8 cellular contexts compared by ENCODE assay signal in the genomic region with DNA sequence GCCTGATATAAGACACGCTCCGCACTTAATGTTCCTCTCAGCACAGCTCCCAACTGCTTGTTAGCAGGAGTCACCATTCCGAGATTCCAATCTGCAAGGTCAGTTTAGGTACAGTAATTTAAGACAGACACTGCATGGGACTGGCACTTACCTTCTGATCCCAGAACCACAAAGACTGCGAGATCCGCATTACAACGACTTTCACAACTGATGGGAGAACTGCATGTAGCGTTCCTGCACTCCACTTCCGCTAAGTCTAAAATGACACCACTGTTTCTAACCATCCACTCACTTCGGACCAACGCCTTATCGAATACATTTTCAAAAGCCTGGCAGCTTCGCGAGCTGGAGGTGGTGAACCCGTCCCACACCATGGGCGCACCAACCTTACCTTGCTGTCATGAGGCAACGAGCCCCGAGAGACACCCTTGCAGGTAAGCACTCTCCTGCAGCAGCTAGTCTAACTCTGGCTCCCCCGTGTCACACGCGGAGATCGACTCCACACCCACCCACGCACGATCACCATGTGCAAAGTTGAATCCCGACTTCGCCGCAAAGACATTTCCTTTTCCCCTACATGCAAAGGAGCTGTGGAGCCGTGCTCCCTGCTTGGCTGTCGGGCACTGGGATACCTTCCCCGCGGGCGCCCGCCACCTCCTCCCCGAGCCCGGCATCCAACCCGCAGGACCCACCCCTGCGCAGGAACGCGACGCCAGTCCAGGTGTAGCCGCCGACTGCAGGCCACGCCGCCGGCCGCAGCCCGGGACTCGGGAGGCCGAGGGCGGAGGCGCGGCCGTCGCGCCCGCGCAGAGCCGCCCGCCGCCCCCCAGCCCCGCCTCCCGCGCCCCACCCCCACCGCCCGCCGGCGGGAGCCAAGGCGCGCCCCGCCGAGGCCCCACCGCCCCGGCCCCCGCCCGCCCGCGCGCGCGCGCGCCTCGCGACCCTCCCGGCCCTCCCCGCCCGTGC. TPM values are rescaled to one million over a fixed set of nuclear protein-coding genes. Genes with fewer than 3 reads are reported as not detected.
DNase-seq lines count a peak whose midpoint lies in the region; ATAC-seq and TF ChIP-seq lines count a peak whose summit lies in the region.

No MANE protein-coding gene starts in this region.

- peaks cover 58% of the 10 kb centered on the region for H3K4me1 Mint-ChIP-seq in activated B cell treated with CpG ODN at 0.5 μM for 24 hours
- H3K4me1 Mint-ChIP-seq in central memory CD8-positive, alpha-beta T cell: peaks cover 55% of the 10 kb centered on the region

- peak overlapping the region; percentile 79 for H3K27ac Mint-ChIP-seq in activated B cell treated with CpG ODN at 0.5 μM for 24 hours
- H3K27ac Mint-ChIP-seq in central memory CD8-positive, alpha-beta T cell (ENCODE audit: low read depth): peak overlapping the region; percentile 84

- TF ChIP-seq CTCF in activated B cell treated with CpG ODN at 0.5 μM for 24 hours (IDR thresholded peaks at IDR 0.05): no peak

- POLR2A ChIA-PET in activated B cell treated with CpG ODN at 0.5 μM for 24 hours (lab: Charles Lee): interaction anchor here (0.5 to 4.5 kb wide), 4 partner anchors 65 to 686 kb away, joined by 3 to 46 read pairs (median 4); a partner anchor contains a TSS

- H3K4me3 Mint-ChIP-seq in activated B cell treated with CpG ODN at 0.5 μM for 24 hours: peak overlapping the region; percentile 88
- peak overlapping the region; percentile 99 for H3K4me3 Mint-ChIP-seq in central memory CD8-positive, alpha-beta T cell

- peak; percentile 36 to 83 (median 81) for DNase-seq in NCI-H1417 (lab: John Stamatoyannopoulos, UW)
- DNase-seq in NCI-H1417 treated with DMSO at 0.1 percent for 48 hours (lab: John Stamatoyannopoulos, UW): no peak
- peak; percentile 78 for DNase-seq in NCI-H146 (lab: John Stamatoyannopoulos, UW)
- peak; percentile 46 for DNase-seq in activated B cell treated with CpG ODN at 0.5 μM for 24 hours
- DNase-seq in central memory CD8-positive, alpha-beta T cell (ENCODE audit: low spot score in 2 of 2): no peak
- DNase-seq in kidney tubule cell (ENCODE audit: low spot score): peak; percentile 66
- DNase-seq in stimulated activated CD4-positive, alpha-beta T cell treated with anti-CD3 and anti-CD28 coated beads, Interleukin-1b, Interleukin-23, amount 100 ng/mL, for 24 hours (ENCODE audit: low read depth in 4 of 4, low spot score in 1 of 4): peak; percentile 13 to 42 (median 36)

- H3K27me3 Mint-ChIP-seq in activated B cell treated with CpG ODN at 0.5 μM for 24 hours: no peaks in the 10 kb centered on the region
- H3K27me3 Mint-ChIP-seq in central memory CD8-positive, alpha-beta T cell: no peaks in the 10 kb centered on the region

- intact Hi-C loops in activated B cell treated with CpG ODN at 0.5 μM for 24 hours (cut with micrococcal nuclease): loop anchor here (5.0 kb wide), 1 partner anchor 283 kb away; a partner anchor contains a TSS

- CTCF ChIA-PET in activated B cell treated with CpG ODN at 0.5 μM for 24 hours (lab: Charles Lee): no interaction called here

- no peaks in the 10 kb centered on the region for H3K9me3 Mint-ChIP-seq in activated B cell treated with CpG ODN at 0.5 μM for 24 hours
- no peaks in the 10 kb centered on the region for H3K9me3 Mint-ChIP-seq in central memory CD8-positive, alpha-beta T cell

- ATAC-seq in HG02763 (IDR thresholded peaks at IDR 0.05; ENCODE audit: unreplicated experiment) (peak; percentile 47), activated B cell treated with CpG ODN at 0.5 μM for 24 hours (ENCODE audit: low read depth) (peak; percentile 36)
- peak; percentile 22 for ATAC-seq in central memory CD8-positive, alpha-beta T cell (replicated peaks; ENCODE audit: extremely low read depth, poor library complexity, severe bottlenecking)

- H3K36me3 Mint-ChIP-seq in activated B cell treated with CpG ODN at 0.5 μM for 24 hours (ENCODE audit: low read depth): peaks cover 24% of the 10 kb centered on the region
- peaks cover 12% of the 10 kb centered on the region for H3K36me3 Mint-ChIP-seq in central memory CD8-positive, alpha-beta T cell (ENCODE audit: insufficient read depth)

RNA-seq across cellular contexts. Expression of a gene that starts 0.7 kb away (rescaled TPM):
- total RNA-seq in activated B cell treated with CpG ODN at 0.5 μM for 24 hours: 22.0 and 24.4 TPM in 2 replicates

RNA-seq across cellular contexts. Expression of a gene that starts 0.9 kb away (rescaled TPM):
- 17.4 and 21.8 TPM in 2 replicates for total RNA-seq in activated B cell treated with CpG ODN at 0.5 μM for 24 hours

Comparison
In these comparisons a context has a peak if more than half of its experiments do, and no peak if none do; other contexts are left out.
1. DNase-seq: peak in NCI-H1417 (3 of 3), NCI-H146 (single experiment), activated B cell treated with CpG ODN at 0.5 μM for 24 hours (single experiment), kidney tubule cell (single experiment) and stimulated activated CD4-positive, alpha-beta T cell treated with anti-CD3 and anti-CD28 coated beads, Interleukin-1b, Interleukin-23, amount 100 ng/mL, for 24 hours (4 of 4); none in NCI-H1417 treated with DMSO at 0.1 percent for 48 hours (single experiment) and central memory CD8-positive, alpha-beta T cell (0 of 2).
2. Peak in every context shown above with its lines, with median percentiles within 50 percentile points of each other: ATAC-seq.